ENCODE assay signal across 36 cellular contexts in the genomic region with DNA sequence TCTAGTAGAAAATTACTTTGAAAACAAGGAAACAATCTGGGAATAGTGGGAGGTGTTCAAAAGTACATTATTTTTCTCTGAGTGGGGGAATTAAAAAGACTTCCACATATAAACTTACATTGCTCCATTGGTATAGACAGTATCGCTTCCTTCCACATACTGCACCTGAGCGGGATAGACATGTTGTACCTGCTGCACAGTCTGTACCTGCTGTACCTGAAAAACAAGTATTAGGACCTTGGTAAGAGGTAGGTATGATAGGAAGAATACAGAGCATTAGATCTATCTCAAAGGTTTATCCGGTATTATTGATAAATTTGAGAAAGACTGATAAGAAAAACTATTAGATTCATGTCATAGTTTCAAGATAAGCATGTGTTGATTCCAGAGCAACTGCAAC.
"Had no signal": no experiment of that assay in that cellular context is flagged by ENCODE, and none has a peak within 500 bp of the region (broad histone marks: within the 10 kb centered on the region; RNA-seq: fewer than 3 reads in every experiment).

No MANE protein-coding gene starts in this region.

- H3K27ac ChIP-seq: adrenal gland, ascending aorta, brain microvascular endothelial cell, coronary artery, dorsolateral prefrontal cortex, esophagus squamous epithelium, gastroesophageal sphincter had no signal

- H3K4me3 ChIP-seq: adrenal gland, ascending aorta, coronary artery, dorsolateral prefrontal cortex, esophagus squamous epithelium, gastroesophageal sphincter had no signal

- H3K4me1 ChIP-seq: adrenal gland, ascending aorta, esophagus squamous epithelium, gastroesophageal sphincter had no signal

- H3K27me3 ChIP-seq: adrenal gland, ascending aorta, brain microvascular endothelial cell, dorsolateral prefrontal cortex, esophagus squamous epithelium, gastroesophageal sphincter had no signal

- FAIRE-seq: bronchial epithelial cell had no signal

- DNase-seq: activated CD4-positive, alpha-beta memory T cell treated with anti-CD3 and anti-CD28 coated beads for 36 hours; activated CD4-positive, alpha-beta T cell treated with anti-CD3 and anti-CD28 coated beads for 36 hours; activated CD4-positive, alpha-beta T cell treated with anti-CD3 and anti-CD28 coated beads, Interleukin-2, amount 10 ng/mL, durations not matched to agents 24 days and 14 days; activated CD4-positive, CD25-positive, alpha-beta regulatory T cell; activated CD4-positive, CD25-positive, alpha-beta regulatory T cell treated with anti-CD3 and anti-CD28 coated beads, Interleukin-2, amount 50 U/mL, for 72 hours; activated CD8-positive, alpha-beta memory T cell treated with anti-CD3 and anti-CD28 coated beads, Interleukin-2, amount 10 ng/mL, durations not matched to agents 7 days and 5 days; activated CD8-positive, alpha-beta memory T cell treated with anti-CD3 and anti-CD28 coated beads, Interleukin-2, amount 50 U/mL, for 4 hours; activated CD8-positive, alpha-beta T cell treated with anti-CD3 and anti-CD28 coated beads, Interleukin-2, amount 10 ng/mL, durations not matched to agents 7 days and 5 days; activated effector memory CD4-positive, alpha-beta T cell treated with anti-CD3 and anti-CD28 coated beads, Interleukin-2, amount 50 U/mL, for 16 hours; activated naive CD4-positive, alpha-beta T cell treated with anti-CD3 and anti-CD28 coated beads for 36 hours; activated naive CD8-positive, alpha-beta T cell treated with anti-CD3 and anti-CD28 coated beads for 36 hours; activated naive CD8-positive, alpha-beta T cell treated with anti-CD3 and anti-CD28 coated beads, Interleukin-2, amount 50 U/mL, for 24 hours; activated T-cell treated with anti-CD3 and anti-CD28 coated beads, Interleukin-2, amount 50 U/mL, for 1 hour; activated T-cell treated with anti-CD3 and anti-CD28 coated beads, Interleukin-2, amount 50 U/mL, for 48 hours; adrenal gland; amygdala; brain microvascular endothelial cell; dorsolateral prefrontal cortex; effector memory CD4-positive, alpha-beta T cell; endodermal cell; erythroblast; esophagus squamous epithelium; foreskin melanocyte; T-helper 1 cell; T-helper 17 cell; T1000 had no signal

- H3K27me3 Mint-ChIP-seq: activated CD4-positive, alpha-beta memory T cell treated with anti-CD3 and anti-CD28 coated beads for 36 hours; activated CD4-positive, alpha-beta T cell treated with anti-CD3 and anti-CD28 coated beads for 36 hours; activated CD4-positive, alpha-beta T cell treated with anti-CD3 and anti-CD28 coated beads, Interleukin-2, amount 10 ng/mL, durations not matched to agents 24 days and 14 days; activated CD8-positive, alpha-beta memory T cell treated with anti-CD3 and anti-CD28 coated beads, Interleukin-2, amount 10 ng/mL, durations not matched to agents 7 days and 5 days; activated naive CD4-positive, alpha-beta T cell treated with anti-CD3 and anti-CD28 coated beads, Interleukin-2, amount 50 U/mL, for 24 hours; activated naive CD8-positive, alpha-beta T cell treated with anti-CD3 and anti-CD28 coated beads for 36 hours; activated naive CD8-positive, alpha-beta T cell treated with anti-CD3 and anti-CD28 coated beads, Interleukin-2, amount 50 U/mL, for 24 hours; central memory CD8-positive, alpha-beta T cell; dendritic cell treated with granulocyte-macrophage colony-stimulating factor and Interleukin-4, amounts not matched to agents 40 ng/mL and 50 ng/mL, for 4 days; T-helper 17 cell had no signal

- ATAC-seq: activated CD4-positive, alpha-beta T cell treated with anti-CD3 and anti-CD28 coated beads for 36 hours; activated CD8-positive, alpha-beta memory T cell treated with anti-CD3 and anti-CD28 coated beads, Interleukin-2, amount 10 ng/mL, durations not matched to agents 7 days and 5 days; activated CD8-positive, alpha-beta T cell treated with anti-CD3 and anti-CD28 coated beads, Interleukin-2, amount 10 ng/mL, durations not matched to agents 7 days and 5 days; activated naive CD8-positive, alpha-beta T cell treated with anti-CD3 and anti-CD28 coated beads, Interleukin-2, amount 50 U/mL, for 24 hours; gastroesophageal sphincter; T-helper 17 cell had no signal

- H3K36me3 ChIP-seq: adrenal gland, ascending aorta, brain microvascular endothelial cell, esophagus squamous epithelium, gastroesophageal sphincter had no signal

- H3K4me3 Mint-ChIP-seq: activated CD4-positive, alpha-beta memory T cell treated with anti-CD3 and anti-CD28 coated beads for 36 hours; activated CD4-positive, alpha-beta T cell treated with anti-CD3 and anti-CD28 coated beads for 36 hours; activated CD4-positive, alpha-beta T cell treated with anti-CD3 and anti-CD28 coated beads, Interleukin-2, amount 10 ng/mL, durations not matched to agents 24 days and 14 days; activated CD8-positive, alpha-beta memory T cell treated with anti-CD3 and anti-CD28 coated beads, Interleukin-2, amount 10 ng/mL, durations not matched to agents 7 days and 5 days; activated CD8-positive, alpha-beta T cell treated with anti-CD3 and anti-CD28 coated beads, Interleukin-2, amount 10 ng/mL, durations not matched to agents 7 days and 5 days; activated naive CD4-positive, alpha-beta T cell treated with anti-CD3 and anti-CD28 coated beads for 36 hours; activated naive CD4-positive, alpha-beta T cell treated with anti-CD3 and anti-CD28 coated beads, Interleukin-2, amount 50 U/mL, for 24 hours; activated naive CD8-positive, alpha-beta T cell treated with anti-CD3 and anti-CD28 coated beads for 36 hours; activated naive CD8-positive, alpha-beta T cell treated with anti-CD3 and anti-CD28 coated beads, Interleukin-2, amount 50 U/mL, for 24 hours; activated T-helper 1 cell treated with anti-CD3 and anti-CD28 coated beads, Interleukin-12 subunit alpha, Interleukin-12 subunit beta, Interleukin-2, Interleukin-4 antibody, amounts not matched to agents 30 ng/mL and 10 ng/mL and 1 ng/mL, durations not matched to agents 14 hours and 24 hours and 36 hours; central memory CD8-positive, alpha-beta T cell; dendritic cell treated with granulocyte-macrophage colony-stimulating factor and Interleukin-4, amounts not matched to agents 40 ng/mL and 50 ng/mL, for 4 days; endodermal cell; T-helper 17 cell; T-helper 2 cell treated with Interferon-gamma antibody and Interleukin-4, amounts not matched to agents 5 μg/mL and 100 μg/mL, for 36 hours had no signal

- H3K4me1 Mint-ChIP-seq: activated CD8-positive, alpha-beta memory T cell treated with anti-CD3 and anti-CD28 coated beads, Interleukin-2, amount 10 ng/mL, durations not matched to agents 7 days and 5 days; central memory CD8-positive, alpha-beta T cell; endodermal cell had no signal

- H3K9me3 Mint-ChIP-seq: activated CD4-positive, alpha-beta memory T cell treated with anti-CD3 and anti-CD28 coated beads for 36 hours; activated CD4-positive, alpha-beta T cell treated with anti-CD3 and anti-CD28 coated beads, Interleukin-2, amount 10 ng/mL, durations not matched to agents 24 days and 14 days; activated naive CD4-positive, alpha-beta T cell treated with anti-CD3 and anti-CD28 coated beads for 36 hours; activated naive CD4-positive, alpha-beta T cell treated with anti-CD3 and anti-CD28 coated beads, Interleukin-2, amount 50 U/mL, for 24 hours; central memory CD8-positive, alpha-beta T cell; dendritic cell treated with granulocyte-macrophage colony-stimulating factor and Interleukin-4, amounts not matched to agents 40 ng/mL and 50 ng/mL, for 4 days; endodermal cell; T-helper 2 cell treated with Interferon-gamma antibody and Interleukin-4, amounts not matched to agents 5 μg/mL and 100 μg/mL, for 36 hours had no signal

- H3K27ac Mint-ChIP-seq: activated CD4-positive, alpha-beta memory T cell treated with anti-CD3 and anti-CD28 coated beads for 36 hours; activated CD4-positive, alpha-beta T cell treated with anti-CD3 and anti-CD28 coated beads for 36 hours; activated CD4-positive, alpha-beta T cell treated with anti-CD3 and anti-CD28 coated beads, Interleukin-2, amount 10 ng/mL, durations not matched to agents 24 days and 14 days; activated CD8-positive, alpha-beta memory T cell treated with anti-CD3 and anti-CD28 coated beads, Interleukin-2, amount 10 ng/mL, durations not matched to agents 7 days and 5 days; activated CD8-positive, alpha-beta T cell treated with anti-CD3 and anti-CD28 coated beads, Interleukin-2, amount 10 ng/mL, durations not matched to agents 7 days and 5 days; activated naive CD4-positive, alpha-beta T cell treated with anti-CD3 and anti-CD28 coated beads for 36 hours; activated naive CD4-positive, alpha-beta T cell treated with anti-CD3 and anti-CD28 coated beads, Interleukin-2, amount 50 U/mL, for 24 hours; activated naive CD8-positive, alpha-beta T cell treated with anti-CD3 and anti-CD28 coated beads for 36 hours; activated naive CD8-positive, alpha-beta T cell treated with anti-CD3 and anti-CD28 coated beads, Interleukin-2, amount 50 U/mL, for 24 hours; activated T-helper 1 cell treated with anti-CD3 and anti-CD28 coated beads, Interleukin-12 subunit alpha, Interleukin-12 subunit beta, Interleukin-2, Interleukin-4 antibody, amounts not matched to agents 30 ng/mL and 10 ng/mL and 1 ng/mL, durations not matched to agents 14 hours and 24 hours and 36 hours; activated T-helper 2 cell treated with anti-CD3 and anti-CD28 coated beads, Interferon-gamma antibody, Interleukin-2, Interleukin-4, amounts not matched to agents 10 μg/mL and 5 μg/mL and 100 μg/mL, durations not matched to agents 14 hours and 24 hours and 36 hours; dendritic cell treated with granulocyte-macrophage colony-stimulating factor and Interleukin-4, amounts not matched to agents 40 ng/mL and 50 ng/mL, for 4 days; endodermal cell; T-helper 17 cell; T-helper 2 cell treated with Interferon-gamma antibody and Interleukin-4, amounts not matched to agents 5 μg/mL and 100 μg/mL, for 36 hours had no signal

- H3K9me3 ChIP-seq: adrenal gland, ascending aorta, esophagus squamous epithelium, gastroesophageal sphincter had no signal
